In genomic region chr14:54640480-54640879, GRCh38 we compare ENCODE assay signal across 13 cellular contexts.
"Had no signal": no experiment of that assay in that cellular context is flagged by ENCODE, and none has a peak within 500 bp of the region (broad histone marks: within the 10 kb centered on the region; RNA-seq: fewer than 3 reads in every experiment).

No MANE protein-coding gene starts in this region.

- H3K9me3 ChIP-seq: gastrocnemius medialis, lower lobe of right lung, mucosa of descending colon, psoas muscle had no signal

- H3K9me3 Mint-ChIP-seq: activated CD4-positive, alpha-beta memory T cell treated with anti-CD3 and anti-CD28 coated beads for 36 hours; activated naive CD8-positive, alpha-beta T cell treated with anti-CD3 and anti-CD28 coated beads for 36 hours; activated T-cell treated with anti-CD3 and anti-CD28 coated beads, Interleukin-2, amount 50 U/mL, for 4 hours; naive thymus-derived CD8-positive, alpha-beta T cell had no signal

- H3K27ac Mint-ChIP-seq: activated CD4-positive, alpha-beta memory T cell treated with anti-CD3 and anti-CD28 coated beads for 36 hours; activated naive CD8-positive, alpha-beta T cell treated with anti-CD3 and anti-CD28 coated beads for 36 hours; naive thymus-derived CD8-positive, alpha-beta T cell had no signal

- ATAC-seq: activated T-cell treated with anti-CD3 and anti-CD28 coated beads, Interleukin-2, amount 50 U/mL, for 4 hours; gastrocnemius medialis; lower lobe of right lung; mucosa of descending colon; naive thymus-derived CD8-positive, alpha-beta T cell; psoas muscle had no signal

- H3K27me3 ChIP-seq: gastrocnemius medialis had no signal

- H3K36me3 Mint-ChIP-seq: activated CD4-positive, alpha-beta memory T cell treated with anti-CD3 and anti-CD28 coated beads for 36 hours; naive thymus-derived CD8-positive, alpha-beta T cell had no signal

- DNase-seq: activated CD4-positive, alpha-beta memory T cell treated with anti-CD3 and anti-CD28 coated beads for 36 hours; activated gamma-delta T cell; activated naive CD8-positive, alpha-beta T cell treated with anti-CD3 and anti-CD28 coated beads for 36 hours; activated T-cell treated with anti-CD3 and anti-CD28 coated beads, Interleukin-2, amount 50 U/mL, for 4 hours; gastrocnemius medialis; lower lobe of right lung; mucosa of descending colon; naive thymus-derived CD8-positive, alpha-beta T cell; occipital lobe; psoas muscle; stimulated activated CD4-positive, alpha-beta T cell treated with anti-CD3 and anti-CD28 coated beads, Interleukin-4, amount 100 ng/mL, for 1 hour; T1000 had no signal

- H3K36me3 ChIP-seq: gastrocnemius medialis, lower lobe of right lung had no signal

- H3K4me3 ChIP-seq: gastrocnemius medialis, lower lobe of right lung, mucosa of descending colon, psoas muscle had no signal

- H3K27ac ChIP-seq: lower lobe of right lung, psoas muscle, VCaP had no signal

- H3K4me3 Mint-ChIP-seq: activated CD4-positive, alpha-beta memory T cell treated with anti-CD3 and anti-CD28 coated beads for 36 hours; activated naive CD8-positive, alpha-beta T cell treated with anti-CD3 and anti-CD28 coated beads for 36 hours; activated T-cell treated with anti-CD3 and anti-CD28 coated beads, Interleukin-2, amount 50 U/mL, for 4 hours; naive thymus-derived CD8-positive, alpha-beta T cell had no signal
